Comparison of ENCODE assay signal across 13 cellular contexts in genomic region chr16:84959045-84959576, GRCh38. TPM values are rescaled to one million over a fixed set of nuclear protein-coding genes. Genes with fewer than 3 reads are reported as not detected.
DNase-seq lines count a peak whose midpoint lies in the region; ATAC-seq and TF ChIP-seq lines count a peak whose summit lies in the region.
"Had no signal": no experiment of that assay in that cellular context is flagged by ENCODE, and none has a peak within 500 bp of the region (broad histone marks: within the 10 kb centered on the region; RNA-seq: fewer than 3 reads in every experiment).

No MANE protein-coding gene starts in this region.

- H3K36me3 ChIP-seq in GM06990 (ENCODE audit: control insufficient read depth, insufficient read depth, low read length) (no peaks in the 10 kb centered on the region), Panc1 (ENCODE audit: control insufficient read depth, insufficient read depth, low read length) (no peaks in the 10 kb centered on the region), fibroblast of lung (ENCODE audit: control insufficient read depth, insufficient read depth, low read length) (no peaks in the 10 kb centered on the region), ovary (no peaks in the 10 kb centered on the region)
- H3K36me3 ChIP-seq: thyroid gland had no signal

- no peaks in the 10 kb centered on the region for H3K79me2 ChIP-seq in fibroblast of lung (ENCODE audit: control insufficient read depth, insufficient read depth, low read length)

- intact Hi-C loops in Panc1 (cut with micrococcal nuclease; ENCODE audit: unreplicated experiment) (no loop called here), ovary (cut with DNase I) (no loop called here)

- peak; percentile 50 for TF ChIP-seq CTCF in GM06990 (IDR thresholded peaks at IDR 0.05; ENCODE audit: insufficient read depth, low read length, poor library complexity, severe bottlenecking)
- TF ChIP-seq CTCF in Panc1 (IDR thresholded peaks at IDR 0.05), result no peak
- peak; percentile 7 to 14 for TF ChIP-seq CTCF in fibroblast of lung (conservative IDR thresholded peaks at IDR 0.05 in 1 of 2, IDR thresholded peaks at IDR 0.05 in 1 of 2; ENCODE audit: low read depth in 1 of 2, low read length in 2 of 2)
- no peak for TF ChIP-seq CTCF in ovary (IDR thresholded peaks at IDR 0.05)

- H3K27me3 ChIP-seq in GM06990 (replicated peaks; ENCODE audit: control insufficient read depth, insufficient read depth, low read length), result no peaks in the 10 kb centered on the region
- H3K27me3 ChIP-seq in Panc1 (ENCODE audit: control insufficient read depth, insufficient read depth, low read length), result no peaks in the 10 kb centered on the region
- peaks cover 6% of the 10 kb centered on the region for H3K27me3 ChIP-seq in fibroblast of lung (ENCODE audit: control insufficient read depth, insufficient read depth, low read length)
- H3K27me3 ChIP-seq in ovary, result no peaks in the 10 kb centered on the region
- H3K27me3 ChIP-seq: thyroid gland had no signal

- in situ Hi-C loops in Panc1 (cut with HindIII; ENCODE audit: low pct_unique_long_range_greater_than_20kb, low sequenced_read_pairs), result no loop called here

- no peak for TF ChIP-seq POLR2A in ovary (IDR thresholded peaks at IDR 0.05)

- no peak overlapping the region for H3K4me3 ChIP-seq in GM06990 (replicated peaks; ENCODE audit: low read depth, low read length)
- H3K4me3 ChIP-seq in Panc1 (ENCODE audit: low read depth in 2 of 2, low read length in 2 of 2), result no peak overlapping the region
- no peak overlapping the region for H3K4me3 ChIP-seq in fibroblast of lung (replicated peaks in 1 of 4; ENCODE audit: control extremely low read depth in 1 of 4, insufficient read depth in 1 of 4, low read depth in 3 of 4, low read length in 4 of 4)
- H3K4me3 ChIP-seq in ovary, result no peak overlapping the region
- H3K4me3 ChIP-seq: thyroid gland had no signal

- H3K27ac ChIP-seq in Panc1 (ENCODE audit: low read length) (no peak overlapping the region), fibroblast of lung (ENCODE audit: insufficient read depth, low read length) (no peak overlapping the region), ovary (no peak overlapping the region)
- H3K27ac ChIP-seq: thyroid gland had no signal

- ATAC-seq in Panc1, result peak; percentile 72
- ATAC-seq in GM19328 (IDR thresholded peaks at IDR 0.05; ENCODE audit: unreplicated experiment), result no peak
- ATAC-seq in HG03469 (IDR thresholded peaks at IDR 0.05; ENCODE audit: unreplicated experiment), result no peak

- no TSS peak for BruUV-seq in Panc1 (replicated peaks; lab: Mats Ljungman, UMichigan)

- no peak overlapping the region for H3K9ac ChIP-seq in fibroblast of lung (ENCODE audit: insufficient read depth, low read length)

- peak; percentile 65 for DNase-seq in 8988T
- DNase-seq in GM06990 (ENCODE audit: extremely low read depth, insufficient read length), result no peak
- no peak for DNase-seq in Panc1 (ENCODE audit: low read depth, low spot score)
- no peak for DNase-seq in fibroblast of lung (ENCODE audit: low read depth in 2 of 2)
- no peak for DNase-seq in ovary
- no peak for DNase-seq in NCI-H146 treated with DMSO at 0.1 percent for 48 hours (lab: John Stamatoyannopoulos, UW; ENCODE audit: unreplicated experiment)
- DNase-seq: activated gamma-delta T cell; CD4-positive, CD25-positive, alpha-beta regulatory T cell; cortex of kidney; NCI-H526 treated with DMSO at 0.1 percent for 48 hours; thyroid gland had no signal

- no peaks in the 10 kb centered on the region for H3K4me1 ChIP-seq in Panc1 (ENCODE audit: control insufficient read depth, insufficient read depth, low read length)
- no peaks in the 10 kb centered on the region for H3K4me1 ChIP-seq in fibroblast of lung (ENCODE audit: control insufficient read depth, extremely low read depth, insufficient read depth, low read length)
- no peaks in the 10 kb centered on the region for H3K4me1 ChIP-seq in ovary (ENCODE audit: insufficient read depth)
- H3K4me1 ChIP-seq: thyroid gland had no signal

- no peak overlapping the region for H3K4me2 ChIP-seq in fibroblast of lung (ENCODE audit: extremely low read depth, insufficient read depth, low read length)

- WGBS in ovary, 3 donors, result 93 to 94% (median 94%) methylated on average over 13 of the region's 13 CpGs

- POLR2A ChIA-PET in Panc1 (lab: Charles Lee), result no interaction called here

- no peaks in the 10 kb centered on the region for H4K20me1 ChIP-seq in fibroblast of lung (ENCODE audit: control insufficient read depth, extremely low read depth, insufficient read depth, low read length)

- CTCF ChIA-PET in Panc1 (lab: Charles Lee), result no interaction called here

- H3K9me3 ChIP-seq in Panc1 (ENCODE audit: control insufficient read depth, insufficient read depth, low read depth, low read length) (no peaks in the 10 kb centered on the region), fibroblast of lung (ENCODE audit: control insufficient read depth, insufficient read depth, low read depth, low read length) (no peaks in the 10 kb centered on the region), ovary (no peaks in the 10 kb centered on the region)
- H3K9me3 ChIP-seq: thyroid gland had no signal

- TF ChIP-seq EP300 in ovary (IDR thresholded peaks at IDR 0.05), result no peak

- no peak overlapping the region for H2AFZ ChIP-seq in fibroblast of lung (ENCODE audit: low read length)

RNA-seq across cellular contexts. Expression of gene ZDHHC7, which starts 52.2 kb away (rescaled TPM):
- total RNA-seq in Panc1 (2021; ENCODE audit: unreplicated experiment), result 71.5 TPM
- 74.5 TPM for polyA plus RNA-seq in Panc1 (2012; ENCODE audit: insufficient read length)
- 88.6 and 135 TPM in 2 replicates for total RNA-seq in fibroblast of lung
- 86.2 and 96.4 TPM in 2 replicates for polyA plus RNA-seq in fibroblast of lung
- 65.1 and 75.5 TPM in 2 replicates for polyA plus RNA-seq in fibroblast of lung (2012)
- polyA minus RNA-seq in fibroblast of lung (ENCODE audit: low replicate concordance), result 458 and 490 TPM in 2 replicates
- 10 to 100 TPM; 28.3 to 39.6 (median 32.7) TPM for total RNA-seq in ovary
- polyA plus RNA-seq in ovary, result 10 to 100 TPM; 23.9 to 54.5 TPM

Comparison
In these comparisons a context has a peak if more than half of its experiments do, and no peak if none do; other contexts are left out.
1. CTCF ChIP-seq: peak in GM06990 (single experiment) and fibroblast of lung (2 of 2); none in Panc1 (single experiment) and ovary (0 of 3).